33 cellular contexts compared by ENCODE assay signal in the genomic region with DNA sequence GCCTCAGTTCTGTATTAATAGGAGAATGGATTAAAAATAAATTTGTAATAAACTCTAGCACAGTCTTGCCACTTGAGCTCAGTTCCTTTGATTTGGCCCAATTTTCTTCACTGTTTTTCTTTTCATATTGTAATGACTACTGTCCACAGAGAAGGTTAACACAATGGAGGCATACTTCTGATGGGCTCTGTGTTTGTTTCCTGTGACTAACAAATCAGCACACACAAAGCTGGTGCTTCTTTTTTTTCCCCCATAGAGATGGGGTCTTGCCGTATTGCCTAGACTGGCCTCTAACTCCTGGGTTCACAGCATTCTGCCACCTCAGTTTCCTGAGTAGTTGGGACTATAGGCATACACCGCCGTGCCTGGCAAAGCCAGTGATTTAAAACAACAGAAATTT.
"Had no signal": no experiment of that assay in that cellular context is flagged by ENCODE, and none has a peak within 500 bp of the region (broad histone marks: within the 10 kb centered on the region; RNA-seq: fewer than 3 reads in every experiment).

No MANE protein-coding gene starts in this region.

- H3K27me3 ChIP-seq: Peyer's patch, SJSA1 had no signal

- H3K27ac Mint-ChIP-seq: activated CD4-positive, alpha-beta memory T cell treated with anti-CD3 and anti-CD28 coated beads, Interleukin-2, amount 10 ng/mL, durations not matched to agents 7 days and 5 days; activated CD4-positive, alpha-beta T cell treated with anti-CD3 and anti-CD28 coated beads for 36 hours; activated CD8-positive, alpha-beta memory T cell treated with anti-CD3 and anti-CD28 coated beads, Interleukin-2, amount 10 ng/mL, durations not matched to agents 7 days and 5 days; activated naive CD4-positive, alpha-beta T cell treated with anti-CD3 and anti-CD28 coated beads, Interleukin-2, amount 10 ng/mL, durations not matched to agents 7 days and 5 days; activated naive CD8-positive, alpha-beta T cell; activated naive CD8-positive, alpha-beta T cell treated with anti-CD3 and anti-CD28 coated beads, Interleukin-2, amount 50 U/mL, for 24 hours; T-helper 1 cell treated with Interleukin-12 subunit alpha and Interleukin-12 subunit beta and Interleukin-4 antibody, amounts not matched to agents 30 μg/mL and 1 μg/mL, for 36 hours; T-helper 2 cell treated with Interferon-gamma antibody and Interleukin-4, amounts not matched to agents 5 μg/mL and 100 μg/mL, for 36 hours had no signal

- H3K9me3 ChIP-seq: Peyer's patch, SJSA1, SK-N-SH had no signal

- H3K4me1 Mint-ChIP-seq: activated CD4-positive, alpha-beta memory T cell treated with anti-CD3 and anti-CD28 coated beads, Interleukin-2, amount 10 ng/mL, durations not matched to agents 7 days and 5 days; activated CD4-positive, alpha-beta T cell treated with anti-CD3 and anti-CD28 coated beads for 36 hours; activated CD8-positive, alpha-beta memory T cell treated with anti-CD3 and anti-CD28 coated beads, Interleukin-2, amount 10 ng/mL, durations not matched to agents 7 days and 5 days; activated naive CD4-positive, alpha-beta T cell treated with anti-CD3 and anti-CD28 coated beads, Interleukin-2, amount 10 ng/mL, durations not matched to agents 7 days and 5 days; activated naive CD8-positive, alpha-beta T cell treated with anti-CD3 and anti-CD28 coated beads, Interleukin-2, amount 50 U/mL, for 24 hours had no signal

- H3K4me2 ChIP-seq: KMS-11, SK-N-SH had no signal

- H3K4me3 ChIP-seq: Peyer's patch, SJSA1 had no signal

- H3K9me2 ChIP-seq: SK-N-SH had no signal

- H3K27me3 Mint-ChIP-seq: activated CD4-positive, alpha-beta memory T cell treated with anti-CD3 and anti-CD28 coated beads, Interleukin-2, amount 10 ng/mL, durations not matched to agents 7 days and 5 days; activated CD4-positive, alpha-beta T cell treated with anti-CD3 and anti-CD28 coated beads for 36 hours; activated CD8-positive, alpha-beta memory T cell treated with anti-CD3 and anti-CD28 coated beads, Interleukin-2, amount 10 ng/mL, durations not matched to agents 7 days and 5 days; activated naive CD4-positive, alpha-beta T cell treated with anti-CD3 and anti-CD28 coated beads, Interleukin-2, amount 10 ng/mL, durations not matched to agents 7 days and 5 days; activated naive CD8-positive, alpha-beta T cell; activated naive CD8-positive, alpha-beta T cell treated with anti-CD3 and anti-CD28 coated beads, Interleukin-2, amount 50 U/mL, for 24 hours; brain had no signal

- H3K4me3 Mint-ChIP-seq: activated CD4-positive, alpha-beta memory T cell treated with anti-CD3 and anti-CD28 coated beads, Interleukin-2, amount 10 ng/mL, durations not matched to agents 7 days and 5 days; activated CD4-positive, alpha-beta T cell treated with anti-CD3 and anti-CD28 coated beads for 36 hours; activated CD8-positive, alpha-beta memory T cell treated with anti-CD3 and anti-CD28 coated beads, Interleukin-2, amount 10 ng/mL, durations not matched to agents 7 days and 5 days; activated naive CD4-positive, alpha-beta T cell treated with anti-CD3 and anti-CD28 coated beads, Interleukin-2, amount 10 ng/mL, durations not matched to agents 7 days and 5 days; activated naive CD8-positive, alpha-beta T cell; activated naive CD8-positive, alpha-beta T cell treated with anti-CD3 and anti-CD28 coated beads, Interleukin-2, amount 50 U/mL, for 24 hours; brain; T-helper 1 cell treated with Interleukin-12 subunit alpha and Interleukin-12 subunit beta and Interleukin-4 antibody, amounts not matched to agents 30 μg/mL and 1 μg/mL, for 36 hours; T-helper 2 cell treated with Interferon-gamma antibody and Interleukin-4, amounts not matched to agents 5 μg/mL and 100 μg/mL, for 36 hours had no signal

- FAIRE-seq: TTC549 had no signal

- ATAC-seq: activated CD4-positive, alpha-beta T cell treated with anti-CD3 and anti-CD28 coated beads for 36 hours; activated CD4-positive, CD25-positive, alpha-beta regulatory T cell treated with anti-CD3 and anti-CD28 coated beads, Interleukin-2, amount 50 U/mL, for 24 hours; activated CD8-positive, alpha-beta memory T cell treated with anti-CD3 and anti-CD28 coated beads, Interleukin-2, amount 10 ng/mL, durations not matched to agents 7 days and 5 days; activated naive CD8-positive, alpha-beta T cell treated with anti-CD3 and anti-CD28 coated beads, Interleukin-2, amount 50 U/mL, for 24 hours had no signal

- H3K9ac ChIP-seq: KMS-11, SK-N-SH had no signal

- H3K4me1 ChIP-seq: Peyer's patch, SJSA1 had no signal

- H3K27ac ChIP-seq: KMS-11, Peyer's patch, SJSA1 had no signal

- H3K36me3 Mint-ChIP-seq: activated naive CD4-positive, alpha-beta T cell treated with anti-CD3 and anti-CD28 coated beads, Interleukin-2, amount 10 ng/mL, durations not matched to agents 7 days and 5 days had no signal

- DNase-seq: activated CD4-positive, alpha-beta memory T cell treated with anti-CD3 and anti-CD28 coated beads, Interleukin-2, amount 10 ng/mL, durations not matched to agents 7 days and 5 days; activated CD4-positive, alpha-beta T cell treated with anti-CD3 and anti-CD28 coated beads for 36 hours; activated CD8-positive, alpha-beta memory T cell treated with anti-CD3 and anti-CD28 coated beads for 24 hours; activated CD8-positive, alpha-beta memory T cell treated with anti-CD3 and anti-CD28 coated beads, Interleukin-2, amount 10 ng/mL, durations not matched to agents 7 days and 5 days; activated CD8-positive, alpha-beta memory T cell treated with anti-CD3 and anti-CD28 coated beads, Interleukin-2, amount 50 U/mL, for 48 hours; activated effector memory CD4-positive, alpha-beta T cell treated with Interleukin-2 at 50 U/mL for 16 hours; activated naive CD4-positive, alpha-beta T cell treated with anti-CD3 and anti-CD28 coated beads, Interleukin-2, amount 10 ng/mL, durations not matched to agents 7 days and 5 days; activated naive CD8-positive, alpha-beta T cell treated with anti-CD3 and anti-CD28 coated beads, Interleukin-2, amount 50 U/mL, for 24 hours; activated T-cell treated with anti-CD3 and anti-CD28 coated beads, Interleukin-2, amount 50 U/mL, for 48 hours; anterior cingulate cortex; central memory CD4-positive, alpha-beta T cell; NCI-H1105; NCI-H1417 treated with DMSO at 0.1 percent for 48 hours; NCI-H187 treated with DMSO at 0.1 percent for 48 hours; NCI-H2081; NCI-H2171 treated with DMSO at 0.1 percent for 48 hours; NCI-H2227 treated with DMSO at 0.1 percent for 48 hours; NCI-H446; NCI-H510A treated with DMSO at 0.1 percent for 48 hours; NCI-H526 treated with DMSO at 0.1 percent for 48 hours; NCI-H774; Peyer's patch; RPMI8226; SHP77 treated with DMSO at 0.1 percent for 48 hours; SK-N-SH had no signal

- H3K9me3 Mint-ChIP-seq: activated CD4-positive, alpha-beta memory T cell treated with anti-CD3 and anti-CD28 coated beads, Interleukin-2, amount 10 ng/mL, durations not matched to agents 7 days and 5 days; activated naive CD4-positive, alpha-beta T cell treated with anti-CD3 and anti-CD28 coated beads, Interleukin-2, amount 10 ng/mL, durations not matched to agents 7 days and 5 days; activated naive CD8-positive, alpha-beta T cell treated with anti-CD3 and anti-CD28 coated beads, Interleukin-2, amount 50 U/mL, for 24 hours; T-helper 1 cell treated with Interleukin-12 subunit alpha and Interleukin-12 subunit beta and Interleukin-4 antibody, amounts not matched to agents 30 μg/mL and 1 μg/mL, for 36 hours; T-helper 2 cell treated with Interferon-gamma antibody and Interleukin-4, amounts not matched to agents 5 μg/mL and 100 μg/mL, for 36 hours had no signal
